In genomic region chr6:24702720-24703282, GRCh38 we compare ENCODE assay signal across 1 cellular context.
TF ChIP-seq lines count a peak whose summit lies in the region.

No MANE protein-coding gene starts in this region.

TF ChIP-seq in K562, 482 proteins besides CTCF, POLR2A, EP300 and RAD21:
- TF ChIP-seq MYNN (IDR thresholded peaks at IDR 0.05) (0 out of 2 replicates have a peak, but pooled peaks have one; percentile 36), MYNN (CRISPR knock-in tag; IDR thresholded peaks at IDR 0.05) (no peak), SUPT5H (IDR thresholded peaks at IDR 0.05) (peak; percentile 35; the same call in 1 of the 2 replicates), POLR3G (IDR thresholded peaks at IDR 0.05; ENCODE audit: extremely low read depth, insufficient read length, insufficient replicate concordance) (no peak), ZNF699 (CRISPR knock-in tag; IDR thresholded peaks at IDR 0.05; ENCODE audit: insufficient replicate concordance) (no peak), CEBPZ (IDR thresholded peaks at IDR 0.05; ENCODE audit: borderline replicate concordance, low read depth, low read length) (no peak), E2F8 (IDR thresholded peaks at IDR 0.05; ENCODE audit: low read depth, partially characterized antibody) (peak; percentile 17), POLR2AphosphoS5 (IDR thresholded peaks at IDR 0.05; ENCODE audit: control insufficient read depth, insufficient read depth, low read depth, low read length) (0 out of 2 replicates have a peak, but pooled peaks have one; percentile 35), PML (IDR thresholded peaks at IDR 0.05; ENCODE audit: low read length) (0 out of 2 replicates have a peak, but pooled peaks have one; percentile 1), PKNOX1 (IDR thresholded peaks at IDR 0.05) (peak; percentile 45; the same call in 1 of the 2 replicates), ESRRB (CRISPR knock-in tag; IDR thresholded peaks at IDR 0.05; ENCODE audit: borderline replicate concordance) (0 out of 2 replicates have a peak, but pooled peaks have one; percentile 35), CLOCK (CRISPR knock-in tag; IDR thresholded peaks at IDR 0.05; ENCODE audit: borderline replicate concordance) (no peak), POLR2AphosphoS2 (IDR thresholded peaks at IDR 0.05; ENCODE audit: low read length) (peak; percentile 57), CGGBP1 (CRISPR knock-in tag; IDR thresholded peaks at IDR 0.05) (no peak), SMARCB1 (IDR thresholded peaks at IDR 0.05; ENCODE audit: insufficient read length, low read depth) (no peak)
